In the genomic region with DNA sequence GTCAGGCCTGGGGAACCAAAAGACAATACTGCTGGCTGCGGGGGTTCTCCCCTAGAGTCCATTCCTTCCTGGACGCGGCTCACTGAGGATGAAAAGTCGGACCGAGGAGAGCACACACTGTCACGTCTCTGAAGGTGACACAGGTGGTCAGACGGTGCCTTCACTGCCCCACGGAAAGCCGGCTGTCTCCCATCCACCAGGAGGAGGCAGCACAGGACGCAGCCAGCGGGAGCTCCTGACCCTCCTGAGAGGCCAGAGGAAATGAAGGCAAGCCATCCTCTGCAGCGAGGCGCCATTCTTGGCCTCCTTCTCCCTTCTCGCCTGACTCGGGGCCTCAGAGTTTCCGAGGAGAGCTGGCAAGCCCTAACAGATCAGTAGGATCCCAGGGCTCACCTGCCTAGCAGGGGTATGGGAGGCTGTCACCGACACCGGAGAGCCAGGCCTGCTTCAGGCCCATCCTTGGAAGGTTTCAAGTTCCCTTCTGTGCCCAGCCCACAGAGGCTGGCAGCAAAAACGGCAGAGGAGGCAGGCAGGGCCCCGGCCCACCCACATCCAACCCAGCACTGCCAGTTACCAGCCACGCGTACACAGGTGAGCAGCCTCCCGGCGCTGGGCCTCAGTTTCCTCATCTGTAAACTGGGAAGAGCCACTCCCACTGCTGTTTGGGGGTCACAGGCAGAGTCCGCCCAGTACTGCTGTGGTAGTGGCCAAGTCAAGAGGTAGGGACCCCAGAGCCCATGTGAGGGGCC, we compare ENCODE assay signal across 17 cellular contexts. TPM values are rescaled to one million over a fixed set of nuclear protein-coding genes. Genes with fewer than 3 reads are reported as not detected.
DNase-seq lines count a peak whose midpoint lies in the region; ATAC-seq and TF ChIP-seq lines count a peak whose summit lies in the region.
"Had no signal": no experiment of that assay in that cellular context is flagged by ENCODE, and none has a peak within 500 bp of the region (broad histone marks: within the 10 kb centered on the region; RNA-seq: fewer than 3 reads in every experiment).

No MANE protein-coding gene starts in this region.

- peaks cover 92% of the 10 kb centered on the region for H4K20me1 ChIP-seq in IMR-90 (ENCODE audit: insufficient read depth, low read length)

- no peaks in the 10 kb centered on the region for H3K27me3 Mint-ChIP-seq in central memory CD8-positive, alpha-beta T cell

- H3K36me3 ChIP-seq in BE2C (peaks cover 28% of the 10 kb centered on the region), IMR-90 (ENCODE audit: control insufficient read depth, insufficient read depth, low read length) (peaks cover 6% of the 10 kb centered on the region), mesenchymal stem cell (ENCODE audit: control insufficient read depth in 1 of 2, insufficient read depth in 2 of 2, low read depth in 1 of 2, low read length in 2 of 2) (peaks cover 0 to 50% of the 10 kb centered on the region in 2 experiments)
- H3K36me3 ChIP-seq: adrenal gland, ovary had no signal

- H4K91ac ChIP-seq in IMR-90 (ENCODE audit: insufficient read depth, low read depth, low read length) (no peak overlapping the region), mesenchymal stem cell (ENCODE audit: low read length) (no peak overlapping the region)

- no peak overlapping the region for H2BK20ac ChIP-seq in IMR-90 (ENCODE audit: low read depth, low read length)

- POLR2A ChIA-PET in IMR-90 (lab: Charles Lee; ENCODE audit: unreplicated experiment), result no interaction called here

- H3K9ac ChIP-seq in IMR-90 (ENCODE audit: low read depth, low read length) (no peak overlapping the region), mesenchymal stem cell (ENCODE audit: low read length) (peak overlapping the region; percentile 26)
- H3K9ac ChIP-seq: KMS-11 had no signal

- TF ChIP-seq POLR2A in IMR-90 (IDR thresholded peaks at IDR 0.05; ENCODE audit: low read depth, low read length), result no peak

- no peaks in the 10 kb centered on the region for H3K27me3 ChIP-seq in BE2C
- no peaks in the 10 kb centered on the region for H3K27me3 ChIP-seq in IMR-90 (ENCODE audit: control insufficient read depth, insufficient read depth, low read length)
- no peaks in the 10 kb centered on the region for H3K27me3 ChIP-seq in mesenchymal stem cell (ENCODE audit: control insufficient read depth in 1 of 2, insufficient read depth in 1 of 2, low read length in 2 of 2)
- H3K27me3 ChIP-seq: adrenal gland, ovary had no signal

- no peak overlapping the region for H3K56ac ChIP-seq in IMR-90 (ENCODE audit: extremely low read depth, insufficient read depth, low read length)

- peaks cover 0 to 74% of the 10 kb centered on the region in 2 experiments; a peak in 2 of 4 replicates for H3K79me1 ChIP-seq in IMR-90 (ENCODE audit: low read depth in 1 of 2, low read length in 2 of 2)
- peaks cover under 1% of the 10 kb centered on the region for H3K79me1 ChIP-seq in mesenchymal stem cell (replicated peaks; ENCODE audit: low read length, poor library complexity, severe bottlenecking)

- H2BK12ac ChIP-seq in mesenchymal stem cell (ENCODE audit: low read length in 2 of 2), result no peak overlapping the region

- H3K23ac ChIP-seq in IMR-90 (ENCODE audit: low read depth, low read length) (no peak overlapping the region), mesenchymal stem cell (ENCODE audit: low read length in 2 of 2) (no peak overlapping the region)

- H3K9me3 ChIP-seq in BE2C, result no peaks in the 10 kb centered on the region
- H3K9me3 ChIP-seq in IMR-90 (ENCODE audit: control insufficient read depth, insufficient read depth, low read length), result no peaks in the 10 kb centered on the region
- H3K9me3 ChIP-seq in mesenchymal stem cell (ENCODE audit: control insufficient read depth, low read length), result no peaks in the 10 kb centered on the region
- H3K9me3 ChIP-seq: adrenal gland, HAP-1, ovary had no signal

- no peak overlapping the region for H3K4me3 Mint-ChIP-seq in central memory CD8-positive, alpha-beta T cell

- H3K27ac Mint-ChIP-seq in central memory CD8-positive, alpha-beta T cell (ENCODE audit: low read depth), result peak overlapping the region; percentile 53

- H3K18ac ChIP-seq in IMR-90 (ENCODE audit: low read depth, low read length) (no peak overlapping the region), mesenchymal stem cell (ENCODE audit: low read depth in 1 of 2, low read length in 2 of 2) (no peak overlapping the region)

- H3K27ac ChIP-seq in IMR-90 (ENCODE audit: insufficient read depth, low read length) (no peak overlapping the region), mesenchymal stem cell (ENCODE audit: low read length, poor library complexity, severe bottlenecking) (no peak overlapping the region)
- H3K27ac ChIP-seq: KMS-11, ovary had no signal

- DNase-seq in BE2C (no peak), IMR-90 (no peak), mesenchymal stem cell (no peak), NCI-H187 (lab: John Stamatoyannopoulos, UW) (no peak), GM19240 (ENCODE audit: insufficient read length, low spot score) (no peak), HPDE6-E6E7 (ENCODE audit: extremely low spot score) (no peak)
- no peak for DNase-seq in central memory CD8-positive, alpha-beta T cell (ENCODE audit: low spot score in 2 of 2)
- DNase-seq in NK-92 treated with Interleukin-12 subunit alpha and Interleukin-12 subunit beta, amount 100 ng/mL, for 24 hours (lab: John Stamatoyannopoulos, UW), result no peak
- DNase-seq: activated CD4-positive, alpha-beta T cell treated with anti-CD3 and anti-CD28 coated beads for 4 hours; adrenal gland; foreskin fibroblast; NCI-H524 treated with DMSO at 0.1 percent for 48 hours; ovary; T-helper 1 cell had no signal

- H3K4ac ChIP-seq in IMR-90 (ENCODE audit: low read depth, low read length) (no peak overlapping the region), mesenchymal stem cell (ENCODE audit: low read depth in 1 of 2, low read length in 2 of 2) (no peak overlapping the region)

- H2AFZ ChIP-seq in IMR-90 (replicated peaks; ENCODE audit: low read length, poor library complexity), result peak overlapping the region; percentile 33
- no peak overlapping the region for H2AFZ ChIP-seq in mesenchymal stem cell (ENCODE audit: low read depth, low read length)

- H3K4me3 ChIP-seq in BE2C (ENCODE audit: low read depth, low read length) (no peak overlapping the region), IMR-90 (ENCODE audit: insufficient read depth, low read depth, low read length) (no peak overlapping the region), mesenchymal stem cell (ENCODE audit: insufficient read depth in 1 of 2, low read depth in 1 of 2, low read length in 2 of 2) (no peak overlapping the region)
- H3K4me3 ChIP-seq: adrenal gland, HAP-1, ovary, smooth muscle cell had no signal

- H4K5ac ChIP-seq in IMR-90 (ENCODE audit: low read depth, low read length), result no peak overlapping the region

- no peak for ATAC-seq in IMR-90 (ENCODE audit: low read depth)
- ATAC-seq in central memory CD8-positive, alpha-beta T cell (replicated peaks; ENCODE audit: extremely low read depth, poor library complexity, severe bottlenecking), result no peak

- H3K4me2 ChIP-seq in IMR-90 (ENCODE audit: low read depth, low read length) (no peak overlapping the region), mesenchymal stem cell (ENCODE audit: low read length, poor library complexity, severe bottlenecking) (no peak overlapping the region)
- H3K4me2 ChIP-seq: KMS-11, smooth muscle cell had no signal

- H2AK5ac ChIP-seq in IMR-90 (ENCODE audit: low read depth, low read length) (no peak overlapping the region), mesenchymal stem cell (ENCODE audit: low read length, severe bottlenecking) (no peak overlapping the region)

- CTCF ChIA-PET in IMR-90 (lab: Yijun Ruan, JAX), result no interaction called here

- peaks cover 3% of the 10 kb centered on the region; the same call in 1 of the 2 replicates for H3K4me1 ChIP-seq in BE2C
- peaks cover 10% of the 10 kb centered on the region for H3K4me1 ChIP-seq in IMR-90 (ENCODE audit: control insufficient read depth, insufficient read depth, low read length)
- peaks cover 33% of the 10 kb centered on the region for H3K4me1 ChIP-seq in mesenchymal stem cell (ENCODE audit: control insufficient read depth, insufficient read depth, low read depth, low read length)

- no peak overlapping the region for H2AK9ac ChIP-seq in IMR-90 (replicated peaks; ENCODE audit: low read depth, low read length, poor library complexity)

- H2BK5ac ChIP-seq in IMR-90 (ENCODE audit: low read depth, low read length, poor library complexity, severe bottlenecking) (no peak overlapping the region), mesenchymal stem cell (ENCODE audit: low read depth, low read length, poor library complexity, severe bottlenecking) (no peak overlapping the region)

- dilution Hi-C loops in IMR-90 (cut with HindIII; ENCODE audit: low sequenced_read_pairs, unreplicated experiment), result no loop called here

- H3K4me1 Mint-ChIP-seq in central memory CD8-positive, alpha-beta T cell, result peaks cover 59% of the 10 kb centered on the region

- H2BK120ac ChIP-seq in IMR-90 (ENCODE audit: low read depth, low read length), result no peak overlapping the region
- no peak overlapping the region for H2BK120ac ChIP-seq in mesenchymal stem cell (ENCODE audit: low read depth, low read length)

- no peak overlapping the region for H2BK15ac ChIP-seq in IMR-90 (ENCODE audit: low read depth, low read length)
- H2BK15ac ChIP-seq in mesenchymal stem cell (ENCODE audit: low read depth, poor library complexity, severe bottlenecking), result no peak overlapping the region

- BruUV-seq in IMR-90 (replicated peaks; lab: Mats Ljungman, UMichigan), result no TSS peak

- TF ChIP-seq CTCF in BE2C (IDR thresholded peaks at IDR 0.05; ENCODE audit: low read depth, low read length) (peak; percentile 38), IMR-90 (conservative IDR thresholded peaks at IDR 0.05; ENCODE audit: low read depth, low read length) (peak; percentile 15; the same call in 1 of the 2 replicates)

- peaks cover 31% of the 10 kb centered on the region for H3K36me3 Mint-ChIP-seq in central memory CD8-positive, alpha-beta T cell (ENCODE audit: insufficient read depth)

- in situ Hi-C loops in IMR-90 (cut with MboI; ENCODE audit: low sequenced_read_pairs), result no loop called here

- H3K14ac ChIP-seq in IMR-90 (replicated peaks; ENCODE audit: low read depth, low read length) (no peak overlapping the region), mesenchymal stem cell (ENCODE audit: low read length in 2 of 2) (no peak overlapping the region)

- 86% methylated on average over 14 of the region's 25 CpGs; no CpG with 5 or more reads in 1 of the 2 experiments for WGBS in IMR-90 (ENCODE audit: extremely low coverage in 2 of 2, insufficient read length in 1 of 2), 2 experiments
- 90% methylated on average over 25 of the region's 25 CpGs for WGBS in mesenchymal stem cell

- H3K9me3 Mint-ChIP-seq in central memory CD8-positive, alpha-beta T cell, result no peaks in the 10 kb centered on the region

- no peaks in the 10 kb centered on the region for H3K9me1 ChIP-seq in IMR-90 (ENCODE audit: insufficient read depth, low read length)

- no peak for TF ChIP-seq RAD21 in IMR-90 (IDR thresholded peaks at IDR 0.05; ENCODE audit: low read length)

- H4K8ac ChIP-seq in IMR-90 (ENCODE audit: low read depth in 2 of 2, low read length in 2 of 2) (no peak overlapping the region), mesenchymal stem cell (ENCODE audit: low read length) (no peak overlapping the region)

- intact Hi-C loops in IMR-90 (cut with micrococcal nuclease), result no loop called here

RNA-seq across cellular contexts. Expression of a gene that starts 4.5 kb away (rescaled TPM):
- 165 TPM for polyA plus RNA-seq in BE2C (2012; ENCODE audit: insufficient read depth, insufficient read length, low read depth)
- total RNA-seq in IMR-90 (2012; rRNA removed), result 1.4 and 2.5 TPM in 2 replicates
- 39.2 and 63.7 TPM in 2 replicates for polyA plus RNA-seq in IMR-90 (2012; rRNA removed)
- polyA plus RNA-seq in IMR-90 (2012; cell fraction: cytosol; rRNA removed), result 13.1 and 26.8 TPM in 2 replicates
- 185 and 1,091 TPM in 2 replicates for polyA plus RNA-seq in IMR-90 (2012; cell fraction: nucleus; rRNA removed; ENCODE audit: low replicate concordance)
- 16.0 TPM for polyA plus RNA-seq in mesenchymal stem cell (2013, experiment 1 of 2)
- polyA plus RNA-seq in mesenchymal stem cell (2013, experiment 2 of 2), result 14.2 TPM

RNA-seq across cellular contexts. Expression of a gene that starts 19.6 kb away (rescaled TPM):
- 112 TPM for polyA plus RNA-seq in BE2C (2012; ENCODE audit: insufficient read depth, insufficient read length, low read depth)
- total RNA-seq in IMR-90 (2012; rRNA removed), result 0.90 and 1.7 TPM in 2 replicates
- 13.1 and 31.4 TPM in 2 replicates for polyA plus RNA-seq in IMR-90 (2012; rRNA removed)
- 14.5 and 19.8 TPM in 2 replicates for polyA plus RNA-seq in IMR-90 (2012; cell fraction: cytosol; rRNA removed)
- 18.0 and 29.0 TPM in 2 replicates for polyA plus RNA-seq in IMR-90 (2012; cell fraction: nucleus; rRNA removed; ENCODE audit: low replicate concordance)
- 25.8 TPM for polyA plus RNA-seq in mesenchymal stem cell (2013, experiment 1 of 2)
- polyA plus RNA-seq in mesenchymal stem cell (2013, experiment 2 of 2), result 28.0 TPM

RNA-seq across cellular contexts. Expression of a gene that starts 31.7 kb away (rescaled TPM):
- 0.29 TPM for polyA plus RNA-seq in BE2C (2012; ENCODE audit: insufficient read depth, insufficient read length, low read depth)
- 1.4 and 1.6 TPM in 2 replicates for total RNA-seq in IMR-90 (2012; rRNA removed)
- 8.1 and 9.0 TPM in 2 replicates for polyA plus RNA-seq in IMR-90 (2012; rRNA removed)
- 3.2 and 5.2 TPM in 2 replicates for polyA plus RNA-seq in IMR-90 (2012; cell fraction: cytosol; rRNA removed)
- 28.0 and 38.9 TPM in 2 replicates for polyA plus RNA-seq in IMR-90 (2012; cell fraction: nucleus; rRNA removed; ENCODE audit: low replicate concordance)
- 3.5 TPM for polyA plus RNA-seq in mesenchymal stem cell (2013, experiment 1 of 2)
- polyA plus RNA-seq in mesenchymal stem cell (2013, experiment 2 of 2), result 3.2 TPM

RNA-seq across cellular contexts. Expression of a gene that starts 41.5 kb away (rescaled TPM):
- 324 TPM for polyA plus RNA-seq in BE2C (2012; ENCODE audit: insufficient read depth, insufficient read length, low read depth)
- 31.9 and 37.8 TPM in 2 replicates for total RNA-seq in IMR-90 (2012; rRNA removed)
- polyA plus RNA-seq in IMR-90 (2012; rRNA removed), result 76.2 and 111 TPM in 2 replicates
- polyA plus RNA-seq in IMR-90 (2012; cell fraction: cytosol; rRNA removed), result 52.5 and 129 TPM in 2 replicates
- 86.9 and 244 TPM in 2 replicates for polyA plus RNA-seq in IMR-90 (2012; cell fraction: nucleus; rRNA removed; ENCODE audit: low replicate concordance)
- 60.5 TPM for polyA plus RNA-seq in mesenchymal stem cell (2013, experiment 1 of 2)
- 60.5 TPM for polyA plus RNA-seq in mesenchymal stem cell (2013, experiment 2 of 2)
